Comparison of ENCODE assay signal across 10 cellular contexts in genomic region chr12:57609781-57610552, GRCh38. TPM values are rescaled to one million over a fixed set of nuclear protein-coding genes. Genes with fewer than 3 reads are reported as not detected.
A peak's percentile ranks its signal among the peaks of the same experiment; 100 is the strongest.
DNase-seq lines count a peak whose midpoint lies in the region; ATAC-seq and TF ChIP-seq lines count a peak whose summit lies in the region.
"Had no signal": no experiment of that assay in that cellular context is flagged by ENCODE, and none has a peak within 500 bp of the region (broad histone marks: within the 10 kb centered on the region; RNA-seq: fewer than 3 reads in every experiment).

No MANE protein-coding gene starts in this region.

- H3K4me3 ChIP-seq in colonic mucosa: no peak overlapping the region
- H3K4me3 ChIP-seq in lung: no peak overlapping the region

- ATAC-seq in lung (ENCODE audit: insufficient read depth, low FRiP score) (no peak), HG03457 (IDR thresholded peaks at IDR 0.05; ENCODE audit: unreplicated experiment) (no peak)

- 32 to 44% methylated on average over 27 to 34 of the region's 34 CpGs for WGBS in lung, 2 donors

- DNase-seq in NCI-H82 (lab: John Stamatoyannopoulos, UW) (peak; percentile 25), NCI-H82 treated with DMSO at 0.1 percent for 48 hours (lab: John Stamatoyannopoulos, UW; ENCODE audit: unreplicated experiment) (no peak), colonic mucosa (no peak), lung (ENCODE audit: low spot score) (no peak), DMS153 (lab: John Stamatoyannopoulos, UW) (no peak), hypothalamus (lab: John Stamatoyannopoulos, UW) (no peak)
- DNase-seq: NCI-H1694 treated with DMSO at 0.1 percent for 48 hours had no signal

- H3K36me3 ChIP-seq in colonic mucosa: no peaks in the 10 kb centered on the region
- peaks cover 0 to 3% of the 10 kb centered on the region in 2 donors for H3K36me3 ChIP-seq in lung (ENCODE audit: control insufficient read depth in 2 of 2, insufficient read depth in 2 of 2, low read length in 2 of 2)

- peak overlapping the region; percentile 60 for H3K27ac ChIP-seq in colonic mucosa
- H3K27ac ChIP-seq in lung (ENCODE audit: low read depth in 1 of 2, low read length in 1 of 2): peak overlapping the region; percentile 17 to 73
- H3K27ac ChIP-seq in temporal lobe (ENCODE audit: low read depth, low read length): peak overlapping the region; percentile 52
- H3K27ac ChIP-seq: 22Rv1 had no signal

- H3K9me3 ChIP-seq in colonic mucosa (no peaks in the 10 kb centered on the region), lung (ENCODE audit: control insufficient read depth in 2 of 2, insufficient read depth in 1 of 2, low read length in 1 of 2) (no peaks in the 10 kb centered on the region)

- H3K4me1 ChIP-seq in colonic mucosa (no peaks in the 10 kb centered on the region), lung (ENCODE audit: control insufficient read depth in 2 of 2, insufficient read depth in 2 of 2, low read length in 2 of 2) (peaks cover 3 to 4% of the 10 kb centered on the region in 2 donors)

- intact Hi-C loops in colonic mucosa (cut with DNase I): no loop called here

- peak overlapping the region; percentile 29 to 63 for H3K9ac ChIP-seq in colonic mucosa (ENCODE audit: low read depth in 2 of 2, low read length in 2 of 2)

- no peak for TF ChIP-seq CTCF in colonic mucosa (IDR thresholded peaks at IDR 0.05)
- TF ChIP-seq CTCF in lung (IDR thresholded peaks at IDR 0.05; ENCODE audit: control extremely low read depth, extremely low read depth): no peak

- H3K27me3 ChIP-seq in colonic mucosa (peaks cover 24% of the 10 kb centered on the region), lung (ENCODE audit: control insufficient read depth, insufficient read depth) (no peaks in the 10 kb centered on the region)

RNA-seq across cellular contexts. Expression of gene ARHGEF25, which starts 1.3 kb away (rescaled TPM):
- 10 to 100 TPM in 1 of 2 donors, 1 to 10 TPM in 1; 2.4 to 12.8 TPM for total RNA-seq in colonic mucosa
- total RNA-seq in lung: 10 to 100 TPM; 12.3 to 23.0 TPM
- 10 to 100 TPM in 1 of 2 donors, 1 to 10 TPM in 1; 7.8 to 10.4 TPM for polyA plus RNA-seq in lung
- 23.1 TPM for total RNA-seq in temporal lobe

RNA-seq across cellular contexts. Expression of gene DTX3, which starts 5.3 kb away (rescaled TPM):
- total RNA-seq in colonic mucosa (1 to 10 TPM; 3.4 to 7.4 TPM), lung (10 to 100 TPM; 26.6 to 40.1 TPM), temporal lobe (47.7 TPM)
- polyA plus RNA-seq in lung: 10 to 100 TPM; 13.9 to 23.2 TPM

RNA-seq across cellular contexts. Expression of gene PIP4K2C, which starts 19.0 kb away (rescaled TPM):
- 10 to 100 TPM; 43.6 to 60.2 TPM for total RNA-seq in colonic mucosa
- total RNA-seq in lung: 10 to 100 TPM; 19.3 to 42.2 TPM
- polyA plus RNA-seq in lung: 10 to 100 TPM; 13.7 to 22.3 TPM
- total RNA-seq in temporal lobe: 10.3 TPM

RNA-seq across cellular contexts. Expression of gene B4GALNT1, which starts 23.0 kb away (rescaled TPM):
- total RNA-seq in colonic mucosa: under 1 TPM; 0.32 to 0.88 TPM
- 1 to 10 TPM in 1 of 2 donors, under 1 TPM in 1; 0.51 to 2.5 TPM for total RNA-seq in lung
- under 1 TPM; 0.53 to 0.93 TPM for polyA plus RNA-seq in lung
- total RNA-seq in temporal lobe: 43.8 TPM
